7 cellular contexts compared by ENCODE assay signal in the genomic region with DNA sequence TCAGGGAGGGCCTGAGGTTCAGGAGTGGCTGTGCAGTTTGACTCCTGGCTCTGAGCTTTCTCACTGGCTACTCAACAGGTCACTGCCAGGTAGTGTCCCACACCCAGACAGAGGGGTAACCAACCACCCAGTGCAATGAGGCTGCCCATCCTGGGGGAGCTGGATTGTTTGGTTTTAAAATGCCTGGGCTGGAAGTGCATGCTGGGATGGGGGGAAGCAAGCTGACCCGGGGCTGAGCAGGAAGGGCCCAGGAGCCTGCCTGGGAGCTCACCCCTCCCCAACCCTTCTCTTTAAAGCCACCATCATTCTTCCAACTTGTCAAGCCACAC. TPM values are rescaled to one million over a fixed set of nuclear protein-coding genes. Genes with fewer than 3 reads are reported as not detected.
DNase-seq lines count a peak whose midpoint lies in the region; ATAC-seq and TF ChIP-seq lines count a peak whose summit lies in the region.

No MANE protein-coding gene starts in this region.

- TF ChIP-seq CTCF in PC-9 (conservative IDR thresholded peaks at IDR 0.05) = no peak

- H2AFZ ChIP-seq in PC-9 = no peak overlapping the region

- intact Hi-C loops in PC-9 (cut with micrococcal nuclease; ENCODE audit: unreplicated experiment) = no loop called here

- H3K4me3 ChIP-seq in PC-9 (peak overlapping the region; percentile 56; the same call in 1 of the 2 replicates), esophagus (ENCODE audit: low read depth in 1 of 2, low read length in 2 of 2) (peak overlapping the region; percentile 31 to 57)

- H3K36me3 ChIP-seq in PC-9 (ENCODE audit: low read depth) (no peaks in the 10 kb centered on the region), esophagus (ENCODE audit: control insufficient read depth in 2 of 2, insufficient read depth in 2 of 2, low read length in 1 of 2) (no peaks in the 10 kb centered on the region)

- no peaks in the 10 kb centered on the region for H3K9me2 ChIP-seq in PC-9 (ENCODE audit: insufficient read depth)

- H3K4me1 Mint-ChIP-seq in stimulated activated memory B cell treated with anti-CD40 and anti-IgM and Interleukin-4, amounts not matched to agents 10 μg/mL and 1 μg/mL and 100 μg/mL, for 72 hours = peaks cover 16% of the 10 kb centered on the region

- H3K27ac ChIP-seq in PC-9 (no peak overlapping the region), esophagus (ENCODE audit: low read depth in 2 of 2, low read length in 1 of 2) (peak overlapping the region in 1 of 2 donors; percentile 54)

- H3K9me3 ChIP-seq in PC-9 (ENCODE audit: insufficient read depth, low read depth) (no peaks in the 10 kb centered on the region), esophagus (ENCODE audit: control insufficient read depth in 2 of 2, insufficient read depth in 1 of 2, low read depth in 1 of 2, low read length in 1 of 2) (no peaks in the 10 kb centered on the region)

- H3K27me3 Mint-ChIP-seq in stimulated activated memory B cell treated with anti-CD40 and anti-IgM and Interleukin-4, amounts not matched to agents 10 μg/mL and 1 μg/mL and 100 μg/mL, for 72 hours = no peaks in the 10 kb centered on the region

- no peaks in the 10 kb centered on the region for H4K20me1 ChIP-seq in PC-9 (ENCODE audit: insufficient read depth)

- no peaks in the 10 kb centered on the region for H3K79me2 ChIP-seq in PC-9 (ENCODE audit: low read depth)

- POLR2A ChIA-PET in PC-9 (lab: Charles Lee; ENCODE audit: unreplicated experiment) = interaction anchor here (0.6 kb wide), 1 partner anchor 1120 kb away, joined by 3 read pairs; no protein-coding TSS in a partner anchor

- no peaks in the 10 kb centered on the region for H3K36me3 Mint-ChIP-seq in stimulated activated memory B cell treated with anti-CD40 and anti-IgM and Interleukin-4, amounts not matched to agents 10 μg/mL and 1 μg/mL and 100 μg/mL, for 72 hours

- peak overlapping the region; percentile 80 for H3K27ac Mint-ChIP-seq in stimulated activated memory B cell treated with anti-CD40 and anti-IgM and Interleukin-4, amounts not matched to agents 10 μg/mL and 1 μg/mL and 100 μg/mL, for 72 hours

- no peaks in the 10 kb centered on the region for H3K4me1 ChIP-seq in PC-9 (replicated peaks; ENCODE audit: insufficient read depth)
- peaks cover 2 to 4% of the 10 kb centered on the region in 2 donors for H3K4me1 ChIP-seq in esophagus (ENCODE audit: control insufficient read depth in 2 of 2, insufficient read depth in 2 of 2, low read length in 1 of 2)

- WGBS in esophagus, 2 donors = 0 to 16% methylated on average over 1 of the region's 1 CpG

- CTCF ChIA-PET in PC-9 (lab: Charles Lee) = interaction anchor here (1.7 to 3.0 kb wide), 2 partner anchors 82 to 84 kb away, joined by 5 to 10 read pairs; no protein-coding TSS in a partner anchor

- peak; percentile 7 for ATAC-seq in GM19351 (IDR thresholded peaks at IDR 0.05; ENCODE audit: unreplicated experiment)
- ATAC-seq in stimulated activated memory B cell treated with anti-CD40 and anti-IgM and Interleukin-4, amounts not matched to agents 10 μg/mL and 1 μg/mL and 100 μg/mL, for 72 hours = no peak

- DNase-seq in PC-9 (no peak), NOMO-1 treated with DMSO at 0.1 percent for 48 hours (lab: John Stamatoyannopoulos, UW; ENCODE audit: unreplicated experiment) (no peak), NCI-H524 (lab: John Stamatoyannopoulos, UW) (no peak), globus pallidus (ENCODE audit: low spot score) (no peak)

- H3K9me3 Mint-ChIP-seq in stimulated activated memory B cell treated with anti-CD40 and anti-IgM and Interleukin-4, amounts not matched to agents 10 μg/mL and 1 μg/mL and 100 μg/mL, for 72 hours = no peaks in the 10 kb centered on the region

- no peaks in the 10 kb centered on the region for H3K27me3 ChIP-seq in PC-9 (ENCODE audit: insufficient read depth, low read depth)
- no peaks in the 10 kb centered on the region for H3K27me3 ChIP-seq in esophagus (ENCODE audit: control insufficient read depth in 1 of 2, insufficient read depth in 2 of 2, low read length in 2 of 2)

- peak overlapping the region; percentile 84 for H3K4me3 Mint-ChIP-seq in stimulated activated memory B cell treated with anti-CD40 and anti-IgM and Interleukin-4, amounts not matched to agents 10 μg/mL and 1 μg/mL and 100 μg/mL, for 72 hours

- H3K4me2 ChIP-seq in PC-9 = peak overlapping the region; percentile 98

- BruUV-seq in PC-9 (replicated peaks; lab: Mats Ljungman, UMichigan) = no TSS peak

- no peaks in the 10 kb centered on the region for H3F3A ChIP-seq in PC-9 (ENCODE audit: insufficient read depth, low read depth)

RNA-seq across cellular contexts. Expression of a gene that starts 12.6 kb away (rescaled TPM):
- total RNA-seq in PC-9 (2021) = not detected in 2 replicates
- polyA plus RNA-seq in esophagus = under 1 TPM; 0.36 to 0.45 TPM

RNA-seq across cellular contexts. Expression of a gene that starts 28.3 kb away (rescaled TPM):
- 34.3 and 36.5 TPM in 2 replicates for total RNA-seq in PC-9 (2021)
- polyA plus RNA-seq in esophagus = 1 to 10 TPM; 6.2 to 6.8 TPM
